7 cellular contexts compared by ENCODE assay signal in genomic region chr19:57851821-57852588, GRCh38. TPM values are rescaled to one million over a fixed set of nuclear protein-coding genes. Genes with fewer than 3 reads are reported as not detected.
DNase-seq lines count a peak whose midpoint lies in the region; ATAC-seq and TF ChIP-seq lines count a peak whose summit lies in the region.
"Not testable (repeated sequence)": the region's sequence is repeated elsewhere in the genome, so short reads cannot be mapped to it uniquely, and the experiment has no call there.

No MANE protein-coding gene starts in this region.

- no CpG with 5 or more reads among the region's 6 CpGs for WGBS in trophoblast cell (ENCODE audit: extremely low coverage, insufficient coverage, insufficient read length)

- ATAC-seq in CD8-positive, alpha-beta T cell; activated CD8-positive, alpha-beta T cell treated with anti-CD3 and anti-CD28 coated beads, Interleukin-2, amount 10 ng/mL, durations not matched to agents 7 days and 5 days; central memory CD8-positive, alpha-beta T cell (replicated peaks; ENCODE audit: extremely low read depth, poor library complexity, severe bottlenecking); naive thymus-derived CD4-positive, alpha-beta T cell: not testable (repeated sequence)

- peaks cover 53% of the 10 kb centered on the region for H3K36me3 Mint-ChIP-seq in CD8-positive, alpha-beta T cell
- H3K36me3 Mint-ChIP-seq in IgD-negative memory B cell (peaks cover 15% of the 10 kb centered on the region), immature natural killer cell (peaks cover 25 to 31% (median 25%) of the 10 kb centered on the region in 3 donors)
- peaks cover 64% of the 10 kb centered on the region for H3K36me3 Mint-ChIP-seq in activated CD8-positive, alpha-beta T cell treated with anti-CD3 and anti-CD28 coated beads, Interleukin-2, amount 10 ng/mL, durations not matched to agents 7 days and 5 days (ENCODE audit: low read depth)
- H3K36me3 Mint-ChIP-seq in central memory CD8-positive, alpha-beta T cell (ENCODE audit: insufficient read depth), result peaks cover 30% of the 10 kb centered on the region
- peaks cover 23 to 67% (median 54%) of the 10 kb centered on the region in 5 donors for H3K36me3 Mint-ChIP-seq in naive thymus-derived CD4-positive, alpha-beta T cell

- POLR2A ChIA-PET in CD8-positive, alpha-beta T cell (lab: Charles Lee), result interaction anchor here (0.8 kb wide), 1 partner anchor 127 kb away, joined by 4 read pairs; no protein-coding TSS in a partner anchor
- POLR2A ChIA-PET in activated CD8-positive, alpha-beta T cell treated with anti-CD3 and anti-CD28 coated beads, Interleukin-2, amount 10 ng/mL, durations not matched to agents 7 days and 5 days (lab: Charles Lee), result interaction anchor here (1.4 kb wide), 1 partner anchor 105 kb away, joined by 4 read pairs; no protein-coding TSS in a partner anchor
- POLR2A ChIA-PET in naive thymus-derived CD4-positive, alpha-beta T cell (lab: Charles Lee), result interaction anchor here (0.6 to 1.5 kb wide), 5 partner anchors 11 to 326 kb away, joined by 3 read pairs; partner anchors contain the start of gene ZNF814

- CTCF ChIA-PET in CD8-positive, alpha-beta T cell (lab: Charles Lee), result interaction anchor here (1.1 kb wide), 1 partner anchor 8 kb away, joined by 3 read pairs; no protein-coding TSS in a partner anchor
- CTCF ChIA-PET in activated CD8-positive, alpha-beta T cell treated with anti-CD3 and anti-CD28 coated beads, Interleukin-2, amount 10 ng/mL, durations not matched to agents 7 days and 5 days (lab: Charles Lee), result not testable (repeated sequence)
- CTCF ChIA-PET in naive thymus-derived CD4-positive, alpha-beta T cell (lab: Charles Lee), result interaction anchor here (0.6 kb wide), 1 partner anchor 1526 kb away, joined by 3 read pairs; no protein-coding TSS in a partner anchor

- not testable (repeated sequence) for H3K4me3 Mint-ChIP-seq in CD8-positive, alpha-beta T cell; central memory CD8-positive, alpha-beta T cell
- peak overlapping the region in 2 of 4 donors; percentile 82 to 96 for H3K4me3 Mint-ChIP-seq in IgD-negative memory B cell
- peak overlapping the region; percentile 4 for H3K4me3 Mint-ChIP-seq in activated CD8-positive, alpha-beta T cell treated with anti-CD3 and anti-CD28 coated beads, Interleukin-2, amount 10 ng/mL, durations not matched to agents 7 days and 5 days
- peak overlapping the region in 4 of 5 donors; percentile 15 to 97 (median 62) for H3K4me3 Mint-ChIP-seq in immature natural killer cell
- H3K4me3 Mint-ChIP-seq in naive thymus-derived CD4-positive, alpha-beta T cell, result peak overlapping the region in 6 of 10 donors; percentile 33 to 94 (median 71)

- not testable (repeated sequence) for H3K9me3 ChIP-seq in CD8-positive, alpha-beta T cell (ENCODE audit: low read length); naive thymus-derived CD4-positive, alpha-beta T cell (ENCODE audit: control insufficient read depth in 2 of 3, low read length in 3 of 3); trophoblast cell (ENCODE audit: insufficient read depth, low read depth, low read length)

- not testable (repeated sequence) for H2BK120ac ChIP-seq in trophoblast cell (ENCODE audit: insufficient read depth, low read length, poor library complexity)

- H3K23ac ChIP-seq in trophoblast cell (ENCODE audit: low read length), result not testable (repeated sequence)

- H2BK5ac ChIP-seq in trophoblast cell (ENCODE audit: low read depth, low read length, poor library complexity), result not testable (repeated sequence)

- H3K9me3 Mint-ChIP-seq in CD8-positive, alpha-beta T cell; IgD-negative memory B cell; activated CD8-positive, alpha-beta T cell treated with anti-CD3 and anti-CD28 coated beads, Interleukin-2, amount 10 ng/mL, durations not matched to agents 7 days and 5 days (ENCODE audit: insufficient read depth); central memory CD8-positive, alpha-beta T cell; immature natural killer cell: not testable (repeated sequence)
- H3K9me3 Mint-ChIP-seq in naive thymus-derived CD4-positive, alpha-beta T cell, result peaks cover 4 to 52% (median 29%) of the 10 kb centered on the region in 11 donors

- intact Hi-C loops in CD8-positive, alpha-beta T cell (cut with DNase I, micrococcal nuclease), result loop anchor here in 1 of 2 experiments (2.0 kb wide), 1 partner anchor 37 kb away; the partner anchor contains the start of gene ZNF814
- intact Hi-C loops in naive thymus-derived CD4-positive, alpha-beta T cell (cut with micrococcal nuclease), result not testable (repeated sequence)

- H3K4me1 Mint-ChIP-seq in CD8-positive, alpha-beta T cell (ENCODE audit: low read depth), result peaks cover 32% of the 10 kb centered on the region
- H3K4me1 Mint-ChIP-seq in IgD-negative memory B cell (peaks cover 19 to 23% (median 23%) of the 10 kb centered on the region in 3 donors), immature natural killer cell (peaks cover 38 to 42% of the 10 kb centered on the region in 2 donors)
- H3K4me1 Mint-ChIP-seq in activated CD8-positive, alpha-beta T cell treated with anti-CD3 and anti-CD28 coated beads, Interleukin-2, amount 10 ng/mL, durations not matched to agents 7 days and 5 days (ENCODE audit: low read depth), result peaks cover 30% of the 10 kb centered on the region
- H3K4me1 Mint-ChIP-seq in central memory CD8-positive, alpha-beta T cell, result peaks cover 36% of the 10 kb centered on the region
- peaks cover 22 to 32% (median 28%) of the 10 kb centered on the region in 7 donors for H3K4me1 Mint-ChIP-seq in naive thymus-derived CD4-positive, alpha-beta T cell

- H3K14ac ChIP-seq in trophoblast cell (ENCODE audit: low read length), result not testable (repeated sequence)

- H3K27me3 ChIP-seq in CD8-positive, alpha-beta T cell (ENCODE audit: insufficient read depth, low read length); naive thymus-derived CD4-positive, alpha-beta T cell (ENCODE audit: control insufficient read depth in 2 of 2, insufficient read depth in 2 of 2, low read length in 2 of 2); trophoblast cell (ENCODE audit: insufficient read depth, low read length): not testable (repeated sequence)

- not testable (repeated sequence) for H4K91ac ChIP-seq in trophoblast cell (ENCODE audit: low read depth, low read length)

- H3K4me3 ChIP-seq in CD8-positive, alpha-beta T cell (ENCODE audit: low read depth, low read length); naive thymus-derived CD4-positive, alpha-beta T cell (ENCODE audit: low read length); trophoblast cell (ENCODE audit: low read depth, low read length): not testable (repeated sequence)

- H4K8ac ChIP-seq in trophoblast cell (ENCODE audit: low read depth, low read length), result not testable (repeated sequence)

- H3K18ac ChIP-seq in trophoblast cell (ENCODE audit: low read length), result not testable (repeated sequence)

- not testable (repeated sequence) for H3K27me3 Mint-ChIP-seq in CD8-positive, alpha-beta T cell (ENCODE audit: low read depth); IgD-negative memory B cell; activated CD8-positive, alpha-beta T cell treated with anti-CD3 and anti-CD28 coated beads, Interleukin-2, amount 10 ng/mL, durations not matched to agents 7 days and 5 days (ENCODE audit: low read depth); central memory CD8-positive, alpha-beta T cell; immature natural killer cell (ENCODE audit: low read depth in 3 of 3); naive thymus-derived CD4-positive, alpha-beta T cell

- not testable (repeated sequence) for H2AK5ac ChIP-seq in trophoblast cell (ENCODE audit: low read length)

- H3K79me2 ChIP-seq in trophoblast cell (ENCODE audit: control insufficient read depth, insufficient read depth, low read length, poor library complexity), result not testable (repeated sequence)

- peak overlapping the region; percentile 49 for H3K27ac Mint-ChIP-seq in CD8-positive, alpha-beta T cell
- H3K27ac Mint-ChIP-seq in IgD-negative memory B cell (peak overlapping the region in 2 of 3 donors; percentile 35 to 67), immature natural killer cell (peak overlapping the region in 5 of 6 donors; percentile 17 to 96 (median 66))
- H3K27ac Mint-ChIP-seq in activated CD8-positive, alpha-beta T cell treated with anti-CD3 and anti-CD28 coated beads, Interleukin-2, amount 10 ng/mL, durations not matched to agents 7 days and 5 days, result not testable (repeated sequence)
- peak overlapping the region; percentile 97 for H3K27ac Mint-ChIP-seq in central memory CD8-positive, alpha-beta T cell (ENCODE audit: low read depth)
- peak overlapping the region in 1 of 9 donors; percentile 9 for H3K27ac Mint-ChIP-seq in naive thymus-derived CD4-positive, alpha-beta T cell

- peaks cover 16% of the 10 kb centered on the region for H3K4me1 ChIP-seq in CD8-positive, alpha-beta T cell (ENCODE audit: insufficient read depth, low read length)
- H3K4me1 ChIP-seq in naive thymus-derived CD4-positive, alpha-beta T cell (ENCODE audit: control insufficient read depth in 2 of 2, insufficient read depth in 2 of 2, low read length in 2 of 2), result peaks cover 7 to 11% of the 10 kb centered on the region in 2 donors
- not testable (repeated sequence) for H3K4me1 ChIP-seq in trophoblast cell (ENCODE audit: control insufficient read depth in 1 of 2, insufficient read depth in 2 of 2, low read length in 2 of 2)

- TF ChIP-seq CTCF in CD8-positive, alpha-beta T cell (IDR thresholded peaks at IDR 0.05), result not testable (repeated sequence)

- not testable (repeated sequence) for H4K12ac ChIP-seq in trophoblast cell (ENCODE audit: low read depth, low read length)

- H3K36me3 ChIP-seq in CD8-positive, alpha-beta T cell (ENCODE audit: insufficient read depth, low read length), result not testable (repeated sequence)
- peaks cover 0 to 36% (median 6%) of the 10 kb centered on the region in 3 experiments for H3K36me3 ChIP-seq in naive thymus-derived CD4-positive, alpha-beta T cell (ENCODE audit: control insufficient read depth in 2 of 3, insufficient read depth in 3 of 3, low read length in 3 of 3)
- H3K36me3 ChIP-seq in trophoblast cell (ENCODE audit: control insufficient read depth in 1 of 2, insufficient read depth in 2 of 2, low read length in 2 of 2), result peaks cover 17 to 30% of the 10 kb centered on the region in 2 experiments

- not testable (repeated sequence) for H3K9ac ChIP-seq in trophoblast cell (ENCODE audit: low read length)

- H3K4me2 ChIP-seq in trophoblast cell (ENCODE audit: low read length), result peak overlapping the region; percentile 66

- H2AFZ ChIP-seq in trophoblast cell (ENCODE audit: insufficient read depth, low read length, poor library complexity), result not testable (repeated sequence)

- not testable (repeated sequence) for H3K4ac ChIP-seq in trophoblast cell (ENCODE audit: low read depth, low read length)

- DNase-seq in CD8-positive, alpha-beta T cell; activated CD8-positive, alpha-beta T cell treated with anti-CD3 and anti-CD28 coated beads, Interleukin-2, amount 10 ng/mL, durations not matched to agents 7 days and 5 days; central memory CD8-positive, alpha-beta T cell (ENCODE audit: low spot score in 2 of 2); immature natural killer cell; naive thymus-derived CD4-positive, alpha-beta T cell: not testable (repeated sequence)
- peak in 1 of 2 donors; percentile 17 for DNase-seq in trophoblast cell

- H3K27ac ChIP-seq in CD8-positive, alpha-beta T cell (ENCODE audit: low read depth, low read length); naive thymus-derived CD4-positive, alpha-beta T cell (ENCODE audit: low read depth, low read length); trophoblast cell (ENCODE audit: low read depth, low read length): not testable (repeated sequence)

- not testable (repeated sequence) for H2BK12ac ChIP-seq in trophoblast cell (ENCODE audit: low read length)

- H3K79me1 ChIP-seq in trophoblast cell (ENCODE audit: low read length), result not testable (repeated sequence)

RNA-seq across cellular contexts. Expression of gene ZNF587, which starts 2.3 kb away (rescaled TPM):
- 10 to 100 TPM; 45.4 to 46.9 TPM for total RNA-seq in CD8-positive, alpha-beta T cell
- 10.5 TPM for polyA plus RNA-seq in IgD-negative memory B cell
- total RNA-seq in activated CD8-positive, alpha-beta T cell treated with anti-CD3 and anti-CD28 coated beads, Interleukin-2, amount 10 ng/mL, durations not matched to agents 7 days and 5 days, result 10 to 100 TPM; 32.0 to 34.6 TPM
- 1 to 10 TPM in 2 of 3 donors, not detected in 1; 1.9 to 8.1 TPM for polyA plus RNA-seq in immature natural killer cell
- 10 to 100 TPM; 46.9 to 65.1 (median 48.8) TPM for total RNA-seq in naive thymus-derived CD4-positive, alpha-beta T cell
- polyA plus RNA-seq in naive thymus-derived CD4-positive, alpha-beta T cell, result 1 to 10 TPM; 4.2 to 6.4 TPM
- 18.5 and 19.9 TPM in 2 replicates for polyA plus RNA-seq in trophoblast cell (2013)

RNA-seq across cellular contexts. Expression of gene ZNF587B, which starts 21.9 kb away (rescaled TPM):
- total RNA-seq in CD8-positive, alpha-beta T cell, result 10 to 100 TPM; 25.6 to 28.5 TPM
- 3.2 TPM for polyA plus RNA-seq in IgD-negative memory B cell
- total RNA-seq in activated CD8-positive, alpha-beta T cell treated with anti-CD3 and anti-CD28 coated beads, Interleukin-2, amount 10 ng/mL, durations not matched to agents 7 days and 5 days, result 10 to 100 TPM; 18.7 to 22.2 TPM
- polyA plus RNA-seq in immature natural killer cell, result 1 to 10 TPM in 2 of 3 donors, not detected in 1; 1.3 to 1.4 TPM
- total RNA-seq in naive thymus-derived CD4-positive, alpha-beta T cell, result 10 to 100 TPM; 18.9 to 32.3 (median 24.0) TPM
- 1 to 10 TPM; 1.7 to 2.9 TPM for polyA plus RNA-seq in naive thymus-derived CD4-positive, alpha-beta T cell
- 7.5 and 8.0 TPM in 2 replicates for polyA plus RNA-seq in trophoblast cell (2013)

RNA-seq across cellular contexts. Expression of gene ZNF814, which starts 36.8 kb away (rescaled TPM):
- total RNA-seq in CD8-positive, alpha-beta T cell, result 10 to 100 TPM; 43.9 to 48.2 TPM
- polyA plus RNA-seq in IgD-negative memory B cell, result 37.1 TPM
- 10 to 100 TPM; 26.2 to 29.0 TPM for total RNA-seq in activated CD8-positive, alpha-beta T cell treated with anti-CD3 and anti-CD28 coated beads, Interleukin-2, amount 10 ng/mL, durations not matched to agents 7 days and 5 days
- 10 to 100 TPM; 11.8 to 26.7 (median 14.8) TPM for polyA plus RNA-seq in immature natural killer cell
- total RNA-seq in naive thymus-derived CD4-positive, alpha-beta T cell, result 10 to 100 TPM; 12.7 to 56.9 (median 32.7) TPM
- 10 to 100 TPM; 22.2 to 25.7 TPM for polyA plus RNA-seq in naive thymus-derived CD4-positive, alpha-beta T cell
- 18.9 and 19.3 TPM in 2 replicates for polyA plus RNA-seq in trophoblast cell (2013)

RNA-seq across cellular contexts. Expression of gene ZNF552, which starts 37.3 kb away (rescaled TPM):
- 10 to 100 TPM; 14.3 to 18.6 TPM for total RNA-seq in CD8-positive, alpha-beta T cell
- polyA plus RNA-seq in IgD-negative memory B cell, result 6.8 TPM
- 1 to 10 TPM; 7.1 to 9.7 TPM for total RNA-seq in activated CD8-positive, alpha-beta T cell treated with anti-CD3 and anti-CD28 coated beads, Interleukin-2, amount 10 ng/mL, durations not matched to agents 7 days and 5 days
- polyA plus RNA-seq in immature natural killer cell, result 1 to 10 TPM; 4.4 to 6.7 (median 5.2) TPM
- 10 to 100 TPM; 10.6 to 21.9 (median 16.3) TPM for total RNA-seq in naive thymus-derived CD4-positive, alpha-beta T cell
- polyA plus RNA-seq in naive thymus-derived CD4-positive, alpha-beta T cell, result 10 to 100 TPM; 10.9 to 16.5 TPM
- 12.1 and 12.7 TPM in 2 replicates for polyA plus RNA-seq in trophoblast cell (2013)
